Comparison of ENCODE assay signal across 24 cellular contexts in the genomic region with DNA sequence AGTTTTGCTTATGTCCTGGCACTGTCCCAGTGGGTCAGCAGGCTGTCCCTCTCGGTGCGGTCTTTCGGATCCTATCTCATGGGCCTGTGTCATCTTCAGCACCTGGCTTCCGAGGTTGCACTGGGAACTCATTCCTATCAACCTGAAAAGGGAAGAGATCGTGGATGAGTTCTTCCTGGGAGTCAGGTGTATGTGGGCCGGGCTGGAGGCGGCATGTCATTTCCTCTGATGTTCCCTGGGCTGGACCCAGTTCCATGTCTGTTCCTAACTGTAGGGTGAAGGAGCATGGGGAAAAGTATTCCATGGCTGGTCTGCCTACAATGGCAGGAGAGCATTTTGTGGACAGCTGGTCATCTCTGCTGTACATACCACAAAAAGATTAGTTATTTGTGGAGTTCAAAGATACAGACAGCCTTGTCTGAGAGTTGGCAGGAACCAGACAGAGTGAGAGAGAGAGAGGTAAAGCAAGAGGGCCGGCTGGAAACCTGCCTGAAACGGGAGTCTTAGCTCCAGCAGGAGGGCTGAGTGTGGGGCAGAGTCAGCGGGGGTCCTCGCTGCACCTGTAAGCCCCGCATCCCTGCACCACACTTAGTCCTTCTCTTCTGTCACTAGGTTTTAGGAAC. TPM values are rescaled to one million over a fixed set of nuclear protein-coding genes. Genes with fewer than 3 reads are reported as not detected.
DNase-seq lines count a peak whose midpoint lies in the region; ATAC-seq, FAIRE-seq and TF ChIP-seq lines count a peak whose summit lies in the region.
"Had no signal": no experiment of that assay in that cellular context is flagged by ENCODE, and none has a peak within 500 bp of the region (broad histone marks: within the 10 kb centered on the region; RNA-seq: fewer than 3 reads in every experiment).

No MANE protein-coding gene starts in this region.

- H3K9me3 Mint-ChIP-seq in H9 (no peaks in the 10 kb centered on the region), astrocyte (ENCODE audit: unreplicated experiment) (no peaks in the 10 kb centered on the region)
- peaks cover 4% of the 10 kb centered on the region for H3K9me3 Mint-ChIP-seq in activated CD4-positive, alpha-beta T cell treated with anti-CD3 and anti-CD28 coated beads, Interleukin-2, amount 10 ng/mL, durations not matched to agents 7 days and 5 days

- H3K9me3 ChIP-seq in H9 (ENCODE audit: control insufficient read depth, low read depth, low read length), result no peaks in the 10 kb centered on the region
- H3K9me3 ChIP-seq in astrocyte (ENCODE audit: insufficient read depth, low read depth, low read length), result no peaks in the 10 kb centered on the region
- H3K9me3 ChIP-seq: BLaER1 had no signal

- DNase-seq in H9 (no peak), astrocyte (ENCODE audit: low read depth) (peak; percentile 3), left cardiac atrium (no peak), putamen (ENCODE audit: low spot score) (peak; percentile 20), SIG-M5 treated with dmso at 0.1 percent for 504 hours (lab: John Stamatoyannopoulos, UW; ENCODE audit: unreplicated experiment) (no peak), T-helper 1 cell (no peak)
- no peak for DNase-seq in activated CD4-positive, alpha-beta T cell treated with anti-CD3 and anti-CD28 coated beads, Interleukin-2, amount 10 ng/mL, durations not matched to agents 7 days and 5 days
- DNase-seq: CD4-positive, alpha-beta memory T cell; EL; HFFc6; Karpas-422; NCI-H1417 treated with DMSO at 0.1 percent for 48 hours; NCI-H2029 treated with DMSO at 0.1 percent for 48 hours; NCI-H2171; NCI-H526; PC-9 had no signal

- H3K27ac ChIP-seq in H9 (ENCODE audit: insufficient read length, low read depth, low read length) (no peak overlapping the region), astrocyte (ENCODE audit: low read depth, low read length) (no peak overlapping the region)
- H3K27ac ChIP-seq: BLaER1, PC-9 had no signal

- no peak overlapping the region for H4K8ac ChIP-seq in H9 (replicated peaks; ENCODE audit: insufficient read length, low read depth, low read length)

- no peak overlapping the region for H2BK120ac ChIP-seq in H9 (ENCODE audit: low read depth, low read length, poor library complexity, severe bottlenecking)

- H3K36me3 Mint-ChIP-seq in H9 (ENCODE audit: insufficient read depth in 1 of 3, low read depth in 3 of 3) (peaks cover 0 to 5% (median 0%) of the 10 kb centered on the region in 3 experiments; a peak in 1 of 7 replicates), astrocyte (ENCODE audit: low read depth, unreplicated experiment) (peaks cover 25% of the 10 kb centered on the region)
- H3K36me3 Mint-ChIP-seq in activated CD4-positive, alpha-beta T cell treated with anti-CD3 and anti-CD28 coated beads, Interleukin-2, amount 10 ng/mL, durations not matched to agents 7 days and 5 days (ENCODE audit: low read depth), result peaks cover 10% of the 10 kb centered on the region

- H3K79me2 ChIP-seq in H9 (ENCODE audit: insufficient read depth, low read length), result no peaks in the 10 kb centered on the region
- no peaks in the 10 kb centered on the region for H3K79me2 ChIP-seq in astrocyte (ENCODE audit: insufficient read depth, low read length)

- H3K27ac Mint-ChIP-seq in H9 (no peak overlapping the region), astrocyte (ENCODE audit: unreplicated experiment) (no peak overlapping the region)
- H3K27ac Mint-ChIP-seq in activated CD4-positive, alpha-beta T cell treated with anti-CD3 and anti-CD28 coated beads, Interleukin-2, amount 10 ng/mL, durations not matched to agents 7 days and 5 days, result no peak overlapping the region
- H3K27ac Mint-ChIP-seq: HFFc6 had no signal

- H3K14ac ChIP-seq in H9 (ENCODE audit: insufficient read depth, low read length), result no peak overlapping the region

- H2BK20ac ChIP-seq in H9 (ENCODE audit: low read depth, low read length, poor library complexity, severe bottlenecking), result peak overlapping the region; percentile 60

- no peak overlapping the region for H2AK5ac ChIP-seq in H9 (ENCODE audit: insufficient read length, low read length)

- H3K4ac ChIP-seq in H9 (ENCODE audit: low read depth, low read length), result no peak overlapping the region

- no peaks in the 10 kb centered on the region for H3K27me3 ChIP-seq in H9 (ENCODE audit: insufficient read depth, low read length)
- no peaks in the 10 kb centered on the region for H3K27me3 ChIP-seq in astrocyte (ENCODE audit: insufficient read depth, low read length)
- H3K27me3 ChIP-seq: BLaER1 had no signal

- H4K20me1 ChIP-seq in H9 (ENCODE audit: control insufficient read depth, insufficient read depth, insufficient read length) (no peaks in the 10 kb centered on the region), astrocyte (ENCODE audit: insufficient read depth, low read length) (no peaks in the 10 kb centered on the region)
- H4K20me1 ChIP-seq: BLaER1 had no signal

- no peak overlapping the region for H2BK12ac ChIP-seq in H9 (ENCODE audit: insufficient read length, low read depth, low read length)

- no peak overlapping the region for H3T11ph ChIP-seq in H9 (ENCODE audit: low read length)

- no peak overlapping the region for H3K18ac ChIP-seq in H9 (ENCODE audit: insufficient read length, low read depth, low read length)

- H3K4me3 ChIP-seq in astrocyte (ENCODE audit: insufficient read depth, low read depth, low read length), result no peak overlapping the region
- H3K4me3 ChIP-seq: BLaER1, PC-9 had no signal

- H2BK15ac ChIP-seq in H9 (ENCODE audit: low read depth, low read length), result no peak overlapping the region

- H3K23ac ChIP-seq in H9 (ENCODE audit: insufficient read length, low read depth, low read length), result no peak overlapping the region

- H2AFZ ChIP-seq in H9 (ENCODE audit: low read length), result no peak overlapping the region
- H2AFZ ChIP-seq in astrocyte (ENCODE audit: low read depth, low read length), result no peak overlapping the region
- H2AFZ ChIP-seq: PC-9 had no signal

- POLR2A ChIA-PET in activated CD4-positive, alpha-beta T cell treated with anti-CD3 and anti-CD28 coated beads, Interleukin-2, amount 10 ng/mL, durations not matched to agents 7 days and 5 days (lab: Charles Lee), result no interaction called here

- H3K4me1 ChIP-seq in H9 (ENCODE audit: insufficient read depth, low read length), result no peaks in the 10 kb centered on the region
- no peaks in the 10 kb centered on the region for H3K4me1 ChIP-seq in astrocyte (ENCODE audit: insufficient read depth, low read length)
- H3K4me1 ChIP-seq: BLaER1 had no signal

- H3K79me1 ChIP-seq in H9 (ENCODE audit: insufficient read depth, low read depth, low read length, poor library complexity, severe bottlenecking), result no peaks in the 10 kb centered on the region

- no peak for TF ChIP-seq CTCF in H9 (conservative IDR thresholded peaks at IDR 0.05)
- TF ChIP-seq CTCF in astrocyte (IDR thresholded peaks at IDR 0.05; ENCODE audit: insufficient read depth, low read depth, low read length), result no peak

- WGBS in H9 (ENCODE audit: extremely low coverage, insufficient read length, low lambda C conversion rate), result no CpG with 5 or more reads among the region's 12 CpGs

- peak; percentile 59 to 60 for ATAC-seq in left cardiac atrium
- no peak for ATAC-seq in HG03095 (IDR thresholded peaks at IDR 0.05; ENCODE audit: unreplicated experiment)

- intact Hi-C loops in left cardiac atrium (cut with DNase I), result no loop called here

- no peak for FAIRE-seq in astrocyte (lab: Jason Lieb, UNC)
- FAIRE-seq: GM12891, GM19239, H54 had no signal

- H4K5ac ChIP-seq in H9 (ENCODE audit: insufficient read length, low read depth, low read length), result no peak overlapping the region

- H3K9ac ChIP-seq in H9 (ENCODE audit: extremely low read depth, insufficient read length, low read length), result no peak overlapping the region
- no peak overlapping the region for H3K9ac ChIP-seq in astrocyte (ENCODE audit: low read length)
- H3K9ac ChIP-seq: BLaER1 had no signal

- CTCF ChIA-PET in activated CD4-positive, alpha-beta T cell treated with anti-CD3 and anti-CD28 coated beads, Interleukin-2, amount 10 ng/mL, durations not matched to agents 7 days and 5 days (lab: Charles Lee), result no interaction called here

- H3K4me1 Mint-ChIP-seq in H9 (peaks cover 0 to 8% of the 10 kb centered on the region in 2 experiments; a peak in 2 of 4 replicates), astrocyte (ENCODE audit: low read depth, unreplicated experiment) (peaks cover 15% of the 10 kb centered on the region)
- H3K4me1 Mint-ChIP-seq in activated CD4-positive, alpha-beta T cell treated with anti-CD3 and anti-CD28 coated beads, Interleukin-2, amount 10 ng/mL, durations not matched to agents 7 days and 5 days, result no peaks in the 10 kb centered on the region
- H3K4me1 Mint-ChIP-seq: CD4-positive, alpha-beta memory T cell had no signal

- no peaks in the 10 kb centered on the region for H3K36me3 ChIP-seq in astrocyte (ENCODE audit: insufficient read depth, low read length)

- no peaks in the 10 kb centered on the region for H3K23me2 ChIP-seq in H9 (ENCODE audit: insufficient read length, low read depth, low read length, poor library complexity, severe bottlenecking)

- H3K27me3 Mint-ChIP-seq in H9 (ENCODE audit: low read depth) (peaks cover 3% of the 10 kb centered on the region), astrocyte (ENCODE audit: low read depth, unreplicated experiment) (no peaks in the 10 kb centered on the region)
- H3K27me3 Mint-ChIP-seq in activated CD4-positive, alpha-beta T cell treated with anti-CD3 and anti-CD28 coated beads, Interleukin-2, amount 10 ng/mL, durations not matched to agents 7 days and 5 days, result peaks cover 4% of the 10 kb centered on the region
- H3K27me3 Mint-ChIP-seq: CD4-positive, alpha-beta memory T cell had no signal

- no peak overlapping the region for H3K4me2 ChIP-seq in H9 (ENCODE audit: insufficient read depth, insufficient read length, low read length)
- no peak overlapping the region for H3K4me2 ChIP-seq in astrocyte (ENCODE audit: low read length)
- H3K4me2 ChIP-seq: BLaER1, PC-9 had no signal

- no peak overlapping the region for H3K4me3 Mint-ChIP-seq in H9
- H3K4me3 Mint-ChIP-seq in astrocyte (ENCODE audit: unreplicated experiment), result peak overlapping the region; percentile 46
- no peak overlapping the region for H3K4me3 Mint-ChIP-seq in activated CD4-positive, alpha-beta T cell treated with anti-CD3 and anti-CD28 coated beads, Interleukin-2, amount 10 ng/mL, durations not matched to agents 7 days and 5 days
- H3K4me3 Mint-ChIP-seq: HFFc6 had no signal

- no peak overlapping the region for H4K91ac ChIP-seq in H9 (ENCODE audit: insufficient read length, low read depth, low read length)

- no peak overlapping the region for H2BK5ac ChIP-seq in H9 (ENCODE audit: insufficient read length, low read length)

- no peak overlapping the region for H3K56ac ChIP-seq in H9 (ENCODE audit: insufficient read length, low read depth, low read length)

RNA-seq across cellular contexts. Expression of a gene that starts 25.2 kb away (rescaled TPM):
- total RNA-seq in H9 (2021) (not detected in 2 replicates), astrocyte (not detected in 2 replicates), left cardiac atrium (1 to 10 TPM in 1 of 2 donors, under 1 TPM in 1; 0.77 to 1.2 TPM)
- total RNA-seq in activated CD4-positive, alpha-beta T cell treated with anti-CD3 and anti-CD28 coated beads, Interleukin-2, amount 10 ng/mL, durations not matched to agents 7 days and 5 days, result under 1 TPM in 1 of 2 experiments, not detected in 1; 0.23 TPM
- total RNA-seq: A673, HFFc6, HT-29, MCF 10A, PC-9 had no signal

Comparison
In these comparisons a context has a peak if more than half of its experiments do, and no peak if none do; other contexts are left out.
1. DNase-seq: peak in astrocyte (single experiment) and putamen (single experiment); none in H9 (single experiment), left cardiac atrium (single experiment), activated CD4-positive, alpha-beta T cell treated with anti-CD3 and anti-CD28 coated beads, Interleukin-2, amount 10 ng/mL, durations not matched to agents 7 days and 5 days (single experiment), SIG-M5 treated with dmso at 0.1 percent for 504 hours (single experiment) and T-helper 1 cell (0 of 5).